Comparison of ENCODE assay signal across 16 cellular contexts in the genomic region with DNA sequence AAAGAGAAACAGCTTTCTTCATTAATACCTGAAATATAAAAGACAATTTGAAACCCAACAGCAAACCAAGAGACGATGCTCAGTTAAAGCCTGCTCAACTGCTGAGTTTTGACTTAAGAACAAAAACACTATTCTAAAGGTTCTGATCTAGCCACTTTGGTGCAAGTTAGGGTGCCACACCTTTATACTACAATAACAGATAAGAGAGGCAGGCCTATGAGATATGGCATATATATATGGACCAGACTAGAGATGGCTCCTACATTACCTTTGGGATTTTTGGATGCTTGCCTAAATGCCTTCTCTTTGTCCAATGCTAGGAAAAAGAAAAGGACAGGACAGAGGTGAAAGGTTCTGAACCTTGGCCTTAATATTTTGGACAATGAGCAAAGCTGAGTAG.
DNase-seq lines count a peak whose midpoint lies in the region; ATAC-seq and TF ChIP-seq lines count a peak whose summit lies in the region.
"Had no signal": no experiment of that assay in that cellular context is flagged by ENCODE, and none has a peak within 500 bp of the region (broad histone marks: within the 10 kb centered on the region; RNA-seq: fewer than 3 reads in every experiment).

No MANE protein-coding gene starts in this region.

- H3K79me2 ChIP-seq in neural progenitor cell (ENCODE audit: low read depth) = no peaks in the 10 kb centered on the region

- no peak overlapping the region for H2AFZ ChIP-seq in neural progenitor cell (replicated peaks)

- peaks cover 0 to 3% of the 10 kb centered on the region in 2 donors for H3K4me1 ChIP-seq in adrenal gland (replicated peaks in 1 of 2)
- no peaks in the 10 kb centered on the region for H3K4me1 ChIP-seq in neural progenitor cell

- TF ChIP-seq CTCF in 22Rv1 (IDR thresholded peaks at IDR 0.05) (no peak), VCaP (conservative IDR thresholded peaks at IDR 0.05) (no peak), progenitor cell of endocrine pancreas (IDR thresholded peaks at IDR 0.05; ENCODE audit: unreplicated experiment) (no peak), adrenal gland (IDR thresholded peaks at IDR 0.05) (no peak), neural progenitor cell (IDR thresholded peaks at IDR 0.05) (no peak)

- H3K4me1 Mint-ChIP-seq in progenitor cell of endocrine pancreas (ENCODE audit: low read depth) (peaks cover 12% of the 10 kb centered on the region), neural progenitor cell (no peaks in the 10 kb centered on the region)
- H3K4me1 Mint-ChIP-seq: B cell had no signal

- H3K9me3 Mint-ChIP-seq in progenitor cell of endocrine pancreas (ENCODE audit: low read depth) (no peaks in the 10 kb centered on the region), neural progenitor cell (no peaks in the 10 kb centered on the region)
- H3K9me3 Mint-ChIP-seq: CD4-positive, CD25-positive, alpha-beta regulatory T cell; CD8-positive, alpha-beta T cell had no signal

- peak overlapping the region; percentile 16 for H3K27ac Mint-ChIP-seq in progenitor cell of endocrine pancreas
- no peak overlapping the region for H3K27ac Mint-ChIP-seq in neural progenitor cell
- H3K27ac Mint-ChIP-seq: B cell; CD4-positive, CD25-positive, alpha-beta regulatory T cell; CD8-positive, alpha-beta T cell had no signal

- no peaks in the 10 kb centered on the region for H4K20me1 ChIP-seq in neural progenitor cell (ENCODE audit: low read depth)

- H3K36me3 ChIP-seq in adrenal gland (replicated peaks in 1 of 2) (peaks cover 0 to 70% of the 10 kb centered on the region in 2 donors), neural progenitor cell (peaks cover 8% of the 10 kb centered on the region)

- H3K4me3 ChIP-seq in adrenal gland (no peak overlapping the region), neural progenitor cell (no peak overlapping the region)
- H3K4me3 ChIP-seq: BLaER1 had no signal

- H3K36me3 Mint-ChIP-seq in progenitor cell of endocrine pancreas (ENCODE audit: insufficient read depth) = peaks cover 33% of the 10 kb centered on the region
- H3K36me3 Mint-ChIP-seq in neural progenitor cell = peaks cover 12% of the 10 kb centered on the region

- H3K4me2 ChIP-seq in neural progenitor cell = no peak overlapping the region
- H3K4me2 ChIP-seq: BLaER1 had no signal

- peak; percentile 60 for ATAC-seq in left colon
- ATAC-seq: CD8-positive, alpha-beta T cell had no signal

- DNase-seq in left colon (no peak), progenitor cell of endocrine pancreas (ENCODE audit: low spot score, unreplicated experiment) (no peak), globus pallidus (ENCODE audit: low spot score) (no peak), adrenal gland (no peak), neural progenitor cell (ENCODE audit: low spot score) (no peak)
- DNase-seq: CD4-positive, CD25-positive, alpha-beta regulatory T cell; CD8-positive, alpha-beta T cell; DMS 273 treated with DMSO at 0.1 percent for 48 hours; DND-41; H7; HCEC 1CT had no signal

- H3K9me3 ChIP-seq in adrenal gland (replicated peaks in 1 of 3) (no peaks in the 10 kb centered on the region), neural progenitor cell (ENCODE audit: low read depth) (no peaks in the 10 kb centered on the region)
- H3K9me3 ChIP-seq: BLaER1 had no signal

- H3K4me3 Mint-ChIP-seq in progenitor cell of endocrine pancreas (ENCODE audit: low read depth) = no peak overlapping the region
- no peak overlapping the region for H3K4me3 Mint-ChIP-seq in neural progenitor cell
- H3K4me3 Mint-ChIP-seq: B cell; CD4-positive, CD25-positive, alpha-beta regulatory T cell; CD8-positive, alpha-beta T cell had no signal

- no peaks in the 10 kb centered on the region for H3F3A ChIP-seq in neural progenitor cell (ENCODE audit: low read depth)

- no peaks in the 10 kb centered on the region for H3K27me3 ChIP-seq in adrenal gland
- no peaks in the 10 kb centered on the region for H3K27me3 ChIP-seq in neural progenitor cell
- H3K27me3 ChIP-seq: BLaER1 had no signal

- intact Hi-C loops in left colon (cut with DNase I, micrococcal nuclease) (no loop called here), adrenal gland (cut with DNase I) (no loop called here)

- TF ChIP-seq POLR2A in adrenal gland (IDR thresholded peaks at IDR 0.05) = no peak

- H3K27ac ChIP-seq in 22Rv1 (peak overlapping the region; percentile 66), VCaP (peak overlapping the region; percentile 60), adrenal gland (no peak overlapping the region), neural progenitor cell (no peak overlapping the region)
- H3K27ac ChIP-seq: BLaER1, C4-2B had no signal

- 96 to 100% (median 97%) methylated on average over 1 of the region's 1 CpG for WGBS in adrenal gland, 4 donors

- no peak overlapping the region for H3K9ac ChIP-seq in neural progenitor cell
- H3K9ac ChIP-seq: BLaER1 had no signal

- no peaks in the 10 kb centered on the region for H3K27me3 Mint-ChIP-seq in progenitor cell of endocrine pancreas
- H3K27me3 Mint-ChIP-seq in neural progenitor cell (ENCODE audit: insufficient read depth, low read depth) = no peaks in the 10 kb centered on the region
- H3K27me3 Mint-ChIP-seq: B cell; CD4-positive, CD25-positive, alpha-beta regulatory T cell had no signal

Comparison
In these comparisons a context has a peak if more than half of its experiments do, and no peak if none do; other contexts are left out.
1. H3K27ac ChIP-seq: peak in 22Rv1 (single experiment) and VCaP (single experiment); none in adrenal gland (0 of 5) and neural progenitor cell (single experiment).